Comparison of ENCODE assay signal across 15 cellular contexts in the genomic region with DNA sequence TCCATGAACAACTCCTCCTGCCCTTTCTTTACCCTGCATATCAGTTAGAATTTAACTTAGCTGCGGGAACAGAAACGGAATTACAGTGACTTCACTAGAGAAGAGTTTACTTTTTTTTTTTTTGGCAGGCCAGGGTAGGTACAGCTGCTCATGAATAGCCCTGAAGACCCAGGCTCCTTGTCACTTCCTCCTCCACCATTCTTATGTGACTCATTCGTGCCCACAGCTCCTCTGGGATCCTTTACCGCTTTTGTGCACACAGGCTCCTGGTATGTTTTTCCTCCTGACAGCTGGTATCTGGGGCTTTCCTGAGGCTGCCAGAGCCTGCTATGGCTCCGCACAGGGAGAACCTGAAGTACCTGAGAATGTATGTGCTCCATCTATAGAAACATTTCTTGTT. TPM values are rescaled to one million over a fixed set of nuclear protein-coding genes. Genes with fewer than 3 reads are reported as not detected.
A peak's percentile ranks its signal among the peaks of the same experiment; 100 is the strongest.
DNase-seq lines count a peak whose midpoint lies in the region; ATAC-seq lines count a peak whose summit lies in the region.
"Had no signal": no experiment of that assay in that cellular context is flagged by ENCODE, and none has a peak within 500 bp of the region (broad histone marks: within the 10 kb centered on the region; RNA-seq: fewer than 3 reads in every experiment).

No MANE protein-coding gene starts in this region.

- DNase-seq in NOMO-1 treated with DMSO at 0.1 percent for 48 hours (lab: John Stamatoyannopoulos, UW; ENCODE audit: unreplicated experiment) (peak; percentile 29), NOMO-1 treated with dmso at 0.1 percent for 144 hours (lab: John Stamatoyannopoulos, UW; ENCODE audit: unreplicated experiment) (no peak), T1000 (lab: John Stamatoyannopoulos, UW) (peak; percentile 83), glomerular visceral epithelial cell (ENCODE audit: extremely low spot score) (peak; percentile 97), NCI-H2227 treated with DMSO at 0.1 percent for 48 hours (lab: John Stamatoyannopoulos, UW) (no peak), Right ventricle myocardium inferior (ENCODE audit: missing footprints) (no peak)
- DNase-seq in activated CD8-positive, alpha-beta memory T cell treated with anti-CD3 and anti-CD28 coated beads, Interleukin-2, amount 50 U/mL, for 4 hours, result no peak
- DNase-seq: activated CD4-positive, alpha-beta T cell treated with anti-CD3 and anti-CD28 coated beads, Interleukin-2, amount 50 U/mL, for 4 hours; NCI-H1694; right cardiac atrium; Right ventricle myocardium superior had no signal

- no peak for ATAC-seq in HG03460 (IDR thresholded peaks at IDR 0.05; ENCODE audit: unreplicated experiment)
- ATAC-seq in Right ventricle myocardium inferior, result no peak
- ATAC-seq: A549, left lobe of liver, right cardiac atrium had no signal

- intact Hi-C loops in Right ventricle myocardium inferior (cut with DNase I), result no loop called here

RNA-seq across cellular contexts. Expression of gene KCNS1, which starts 3.9 kb away (rescaled TPM):
- not detected for total RNA-seq in Right ventricle myocardium inferior
- total RNA-seq: left lobe of liver, Right ventricle myocardium superior had no signal

RNA-seq across cellular contexts. Expression of gene WFDC5, which starts 10.2 kb away (rescaled TPM):
- total RNA-seq in Right ventricle myocardium inferior, result not detected
- total RNA-seq: endodermal cell, left lobe of liver, right cardiac atrium, Right ventricle myocardium superior had no signal

RNA-seq across cellular contexts. Expression of gene WFDC12, which starts 19.5 kb away (rescaled TPM):
- total RNA-seq in Right ventricle myocardium inferior, result not detected
- total RNA-seq: endodermal cell, left lobe of liver, right cardiac atrium, Right ventricle myocardium superior had no signal

Comparison
In these comparisons a context has a peak if more than half of its experiments do, and no peak if none do; other contexts are left out.
1. DNase-seq: peak in NOMO-1 treated with DMSO at 0.1 percent for 48 hours (single experiment), T1000 (single experiment) and glomerular visceral epithelial cell (single experiment); none in NOMO-1 treated with dmso at 0.1 percent for 144 hours (single experiment), activated CD8-positive, alpha-beta memory T cell treated with anti-CD3 and anti-CD28 coated beads, Interleukin-2, amount 50 U/mL, for 4 hours (single experiment), NCI-H2227 treated with DMSO at 0.1 percent for 48 hours (single experiment) and Right ventricle myocardium inferior (single experiment).